11 cellular contexts compared by ENCODE assay signal in the genomic region with DNA sequence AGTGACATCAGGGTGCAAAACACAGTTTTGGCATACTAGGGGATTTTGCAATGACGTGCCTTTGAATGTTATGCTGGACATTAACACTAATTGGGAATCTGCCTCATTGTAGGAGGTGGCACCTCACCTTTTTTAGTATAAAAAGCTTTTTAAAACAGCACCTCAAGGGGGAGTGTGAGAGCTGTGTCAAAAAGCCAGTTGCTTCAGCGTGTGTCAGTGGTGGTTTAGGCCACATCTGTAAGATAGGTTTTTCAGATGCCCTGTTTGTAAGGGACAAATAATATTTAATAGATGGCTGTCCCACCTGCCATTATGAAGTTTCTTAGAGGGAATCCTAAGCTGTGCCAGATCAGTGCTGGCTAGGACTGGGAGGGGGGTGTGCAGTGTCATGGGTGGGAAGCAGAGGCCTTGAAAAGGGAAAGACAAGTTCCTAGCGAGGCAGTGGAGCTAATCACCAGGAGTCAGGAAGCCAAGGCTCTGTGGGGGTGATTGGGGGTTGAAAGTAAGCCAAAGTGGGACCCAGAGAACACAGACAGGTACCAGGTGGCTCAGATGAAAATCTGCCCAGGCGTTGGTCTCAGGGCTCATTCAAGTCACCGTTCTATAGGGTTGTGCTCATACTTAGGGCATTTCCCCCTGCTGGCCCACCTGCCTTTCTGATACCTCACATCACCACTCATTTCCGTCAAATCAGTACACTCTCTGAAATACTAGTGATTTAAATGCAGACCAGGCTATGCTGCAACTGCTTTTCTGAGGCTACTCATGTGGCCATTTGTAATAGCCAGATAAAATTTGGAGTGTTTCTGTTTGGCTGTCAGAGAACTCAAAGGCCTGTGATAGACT.
DNase-seq lines count a peak whose midpoint lies in the region; ATAC-seq, FAIRE-seq and TF ChIP-seq lines count a peak whose summit lies in the region.
"Had no signal": no experiment of that assay in that cellular context is flagged by ENCODE, and none has a peak within 500 bp of the region (broad histone marks: within the 10 kb centered on the region; RNA-seq: fewer than 3 reads in every experiment).

No MANE protein-coding gene starts in this region.

- H3K4me3 ChIP-seq in KMS-11 (IDR thresholded peaks at IDR 0.05; ENCODE audit: insufficient read depth, low read depth, low read length) (no peak overlapping the region), GM12878 (no peak overlapping the region)

- intact Hi-C loops in GM12878 (cut with micrococcal nuclease; ENCODE audit: unreplicated experiment), result no loop called here

- no peak for TF ChIP-seq EP300 in GM12878 (IDR thresholded peaks at IDR 0.05; ENCODE audit: borderline replicate concordance in 1 of 2, control insufficient read depth in 1 of 2, low read depth in 2 of 2, low read length in 2 of 2)

- peaks cover 23% of the 10 kb centered on the region for H3K4me1 ChIP-seq in KMS-11 (ENCODE audit: low read depth, poor library complexity, severe bottlenecking)
- peaks cover 14% of the 10 kb centered on the region for H3K4me1 ChIP-seq in GM12878 (ENCODE audit: control insufficient read depth, insufficient read depth, low read length)

- CTCF ChIA-PET in GM12878 (lab: Yijun Ruan, JAX), result interaction anchor here (0.6 to 5.4 kb wide), 31 partner anchors 9 to 405 kb away, joined by 3 to 62 read pairs (median 6); no protein-coding TSS in a partner anchor

- in situ Hi-C loops in GM12878 (cut with MboI), result no loop called here

- H3K27me3 ChIP-seq in KMS-11 (ENCODE audit: insufficient read depth, low read depth), result no peaks in the 10 kb centered on the region
- no peaks in the 10 kb centered on the region for H3K27me3 ChIP-seq in GM12878 (replicated peaks in 1 of 2; ENCODE audit: control insufficient read depth in 2 of 2, insufficient read depth in 2 of 2, low read length in 1 of 2)

- RAD21 ChIA-PET in GM12878 (lab: Charles Lee; ENCODE audit: unreplicated experiment), result interaction anchor here (0.7 to 4.3 kb wide), 15 partner anchors 10 to 483 kb away, joined by 3 to 40 read pairs (median 3); no protein-coding TSS in a partner anchor

- BruUV-seq in GM12878 (replicated peaks; lab: Mats Ljungman, UMichigan), result no TSS peak

- H3K27ac ChIP-seq in KMS-11 (no peak overlapping the region), GM12878 (ENCODE audit: control insufficient read depth, insufficient read depth) (no peak overlapping the region)

- DNase-seq in NCI-H146 (lab: John Stamatoyannopoulos, UW), result peak; percentile 24
- DNase-seq in NCI-H146 treated with DMSO at 0.1 percent for 48 hours (lab: John Stamatoyannopoulos, UW; ENCODE audit: unreplicated experiment), result no peak
- no peak for DNase-seq in GM12878 (ENCODE audit: low read depth, low spot score)
- DNase-seq in renal cortical epithelial cell (ENCODE audit: low read depth), result peak; percentile 22
- DNase-seq in GM19238 (ENCODE audit: insufficient read length, low spot score), result no peak
- DNase-seq in activated effector memory CD4-positive, alpha-beta T cell treated with anti-CD3 and anti-CD28 coated beads, Interleukin-2, amount 50 U/mL, for 16 hours, result no peak
- DNase-seq: activated CD4-positive, alpha-beta T cell treated with anti-CD3 and anti-CD28 coated beads for 36 hours; natural killer cell; NCI-H1092 treated with DMSO at 0.1 percent for 48 hours had no signal

- H3K36me3 ChIP-seq in KMS-11 (ENCODE audit: insufficient read depth), result no peaks in the 10 kb centered on the region
- H3K36me3 ChIP-seq in GM12878 (ENCODE audit: control insufficient read depth in 2 of 2, insufficient read depth in 2 of 2, low read length in 1 of 2), result no peaks in the 10 kb centered on the region; a peak in 1 of 4 replicates

- peak; percentile 54 for TF ChIP-seq CTCF in KMS-11 (conservative IDR thresholded peaks at IDR 0.05; ENCODE audit: low read depth, low read length)
- TF ChIP-seq CTCF in GM12878 (IDR thresholded peaks at IDR 0.05 in 2 of 3, conservative IDR thresholded peaks at IDR 0.05 in 1 of 3; ENCODE audit: control insufficient read depth in 2 of 3, extremely low read depth in 1 of 3, insufficient read depth in 1 of 3, low read depth in 3 of 3, low read length in 3 of 3), result peak; percentile 34 to 53 (median 48); a peak in 5 of 6 replicates

- ATAC-seq in GM12878, result peak; percentile 87
- ATAC-seq in HG02623 (IDR thresholded peaks at IDR 0.05; ENCODE audit: unreplicated experiment), result no peak
- ATAC-seq: activated CD4-positive, alpha-beta T cell treated with anti-CD3 and anti-CD28 coated beads for 36 hours had no signal

- H3K9ac ChIP-seq in KMS-11 (no peak overlapping the region), GM12878 (ENCODE audit: control insufficient read depth, insufficient read depth, low read length) (no peak overlapping the region)

- no peaks in the 10 kb centered on the region for H3K9me3 ChIP-seq in GM12878 (replicated peaks; ENCODE audit: control insufficient read depth, insufficient read depth, low read length)

- H2AFZ ChIP-seq in KMS-11 (ENCODE audit: low read depth) (no peak overlapping the region), GM12878 (ENCODE audit: control insufficient read depth, low read depth, low read length) (no peak overlapping the region)

- POLR2A ChIA-PET in GM12878 (lab: Charles Lee), result interaction anchor here (0.6 to 0.9 kb wide), 4 partner anchors 18 to 212 kb away, joined by 3 to 4 read pairs (median 3); no protein-coding TSS in a partner anchor

- H4K20me1 ChIP-seq in KMS-11 (ENCODE audit: insufficient read depth) (no peaks in the 10 kb centered on the region), GM12878 (ENCODE audit: control insufficient read depth, insufficient read depth) (no peaks in the 10 kb centered on the region)

- 60% methylated on average over 6 of the region's 6 CpGs for WGBS in GM12878 (ENCODE audit: insufficient coverage, insufficient replicate concordance, low lambda C conversion rate, missing lambda C conversion rate)

- no peak for TF ChIP-seq POLR2A in GM12878 (IDR thresholded peaks at IDR 0.05; ENCODE audit: low read depth, low read length)

- peak; percentile 80 for FAIRE-seq in GM12878 (lab: Jason Lieb, UNC)

- H3K79me2 ChIP-seq in KMS-11 (ENCODE audit: insufficient read depth, low read depth) (no peaks in the 10 kb centered on the region), GM12878 (ENCODE audit: control insufficient read depth, insufficient read depth, low read length) (no peaks in the 10 kb centered on the region; the same call in 1 of the 2 replicates)

- SMC1A ChIA-PET in GM12878 (lab: Charles Lee; ENCODE audit: uncharacterized antibody, unreplicated experiment), result interaction anchor here (0.9 to 6.8 kb wide), 20 partner anchors 9 to 203 kb away, joined by 3 to 70 read pairs (median 6); no protein-coding TSS in a partner anchor

- H3K4me2 ChIP-seq in KMS-11, result no peak overlapping the region
- no peak overlapping the region for H3K4me2 ChIP-seq in GM12878 (ENCODE audit: control insufficient read depth, insufficient read depth)

- TF ChIP-seq RAD21 in GM12878 (IDR thresholded peaks at IDR 0.05; ENCODE audit: insufficient read depth, low read depth, low read length), result peak; percentile 58

TF ChIP-seq in GM12878, 131 proteins besides CTCF, POLR2A, EP300 and RAD21 (continues in another document):
- TF ChIP-seq DPF2 (IDR thresholded peaks at IDR 0.05), result peak; percentile 50; the same call in 1 of the 2 replicates
- peak; percentile 83; the same call in 1 of the 2 replicates for TF ChIP-seq HDGF (IDR thresholded peaks at IDR 0.05)
- TF ChIP-seq FOXM1 (IDR thresholded peaks at IDR 0.05; ENCODE audit: low read depth, low read length), result peak; percentile 27; the same call in 1 of the 2 replicates
- TF ChIP-seq ETV6 (conservative IDR thresholded peaks at IDR 0.05 in 1 of 2, IDR thresholded peaks at IDR 0.05 in 1 of 2; ENCODE audit: borderline replicate concordance in 1 of 2, low read depth in 1 of 2), result 0 out of 4 replicates have a peak, but pooled peaks of 1 of the 2 experiments have one; percentile 2
- TF ChIP-seq, protein P1, sequence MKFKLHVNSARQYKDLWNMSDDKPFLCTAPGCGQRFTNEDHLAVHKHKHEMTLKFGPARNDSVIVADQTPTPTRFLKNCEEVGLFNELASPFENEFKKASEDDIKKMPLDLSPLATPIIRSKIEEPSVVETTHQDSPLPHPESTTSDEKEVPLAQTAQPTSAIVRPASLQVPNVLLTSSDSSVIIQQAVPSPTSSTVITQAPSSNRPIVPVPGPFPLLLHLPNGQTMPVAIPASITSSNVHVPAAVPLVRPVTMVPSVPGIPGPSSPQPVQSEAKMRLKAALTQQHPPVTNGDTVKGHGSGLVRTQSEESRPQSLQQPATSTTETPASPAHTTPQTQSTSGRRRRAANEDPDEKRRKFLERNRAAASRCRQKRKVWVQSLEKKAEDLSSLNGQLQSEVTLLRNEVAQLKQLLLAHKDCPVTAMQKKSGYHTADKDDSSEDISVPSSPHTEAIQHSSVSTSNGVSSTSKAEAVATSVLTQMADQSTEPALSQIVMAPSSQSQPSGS (IDR thresholded peaks at IDR 0.05; ENCODE audit: low read length), result no peak
- peak; percentile 31; the same call in 1 of the 2 replicates for TF ChIP-seq JUNB (IDR thresholded peaks at IDR 0.05)
- TF ChIP-seq SMC3 (IDR thresholded peaks at IDR 0.05; ENCODE audit: borderline replicate concordance, low read length), result peak; percentile 29; the same call in 1 of the 2 replicates
- TF ChIP-seq YBX1 (IDR thresholded peaks at IDR 0.05), result no peak
- TF ChIP-seq NBN (IDR thresholded peaks at IDR 0.05), result 0 out of 2 replicates have a peak, but pooled peaks have one; percentile 11
- TF ChIP-seq, protein P2, sequence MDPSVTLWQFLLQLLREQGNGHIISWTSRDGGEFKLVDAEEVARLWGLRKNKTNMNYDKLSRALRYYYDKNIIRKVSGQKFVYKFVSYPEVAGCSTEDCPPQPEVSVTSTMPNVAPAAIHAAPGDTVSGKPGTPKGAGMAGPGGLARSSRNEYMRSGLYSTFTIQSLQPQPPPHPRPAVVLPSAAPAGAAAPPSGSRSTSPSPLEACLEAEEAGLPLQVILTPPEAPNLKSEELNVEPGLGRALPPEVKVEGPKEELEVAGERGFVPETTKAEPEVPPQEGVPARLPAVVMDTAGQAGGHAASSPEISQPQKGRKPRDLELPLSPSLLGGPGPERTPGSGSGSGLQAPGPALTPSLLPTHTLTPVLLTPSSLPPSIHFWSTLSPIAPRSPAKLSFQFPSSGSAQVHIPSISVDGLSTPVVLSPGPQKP (IDR thresholded peaks at IDR 0.05; ENCODE audit: low read depth, low read length), result no peak

Comparison
In these comparisons a context has a peak if more than half of its experiments do, and no peak if none do; other contexts are left out.
1. DNase-seq: peak in NCI-H146 (single experiment) and renal cortical epithelial cell (single experiment); none in NCI-H146 treated with DMSO at 0.1 percent for 48 hours (single experiment), GM12878 (single experiment), GM19238 (single experiment) and activated effector memory CD4-positive, alpha-beta T cell treated with anti-CD3 and anti-CD28 coated beads, Interleukin-2, amount 50 U/mL, for 16 hours (single experiment).